ENCODE assay signal across 1 cellular context in the genomic region with DNA sequence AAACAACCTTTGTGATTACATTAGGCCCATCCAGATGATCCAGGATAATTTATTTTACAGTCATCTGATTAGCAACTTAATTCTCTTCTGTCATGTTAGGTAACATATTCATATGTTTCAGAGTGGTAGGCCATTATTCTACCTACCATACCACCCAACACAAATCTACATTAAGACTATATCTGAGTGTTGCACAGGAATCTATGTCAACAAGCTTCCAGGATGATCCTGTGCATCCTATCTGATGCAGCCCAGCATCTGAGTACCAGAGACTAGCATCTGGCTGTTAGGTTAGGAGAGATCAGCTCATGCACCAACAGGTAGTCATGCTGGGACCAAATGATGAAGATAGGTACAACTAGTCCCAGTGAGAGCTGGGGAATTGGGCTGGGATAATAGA.
TF ChIP-seq lines count a peak whose summit lies in the region.

No MANE protein-coding gene starts in this region.

TF ChIP-seq in GM23338, 12 proteins besides CTCF, POLR2A, EP300 and RAD21 (continued from another document):
- TF ChIP-seq, protein P1, sequence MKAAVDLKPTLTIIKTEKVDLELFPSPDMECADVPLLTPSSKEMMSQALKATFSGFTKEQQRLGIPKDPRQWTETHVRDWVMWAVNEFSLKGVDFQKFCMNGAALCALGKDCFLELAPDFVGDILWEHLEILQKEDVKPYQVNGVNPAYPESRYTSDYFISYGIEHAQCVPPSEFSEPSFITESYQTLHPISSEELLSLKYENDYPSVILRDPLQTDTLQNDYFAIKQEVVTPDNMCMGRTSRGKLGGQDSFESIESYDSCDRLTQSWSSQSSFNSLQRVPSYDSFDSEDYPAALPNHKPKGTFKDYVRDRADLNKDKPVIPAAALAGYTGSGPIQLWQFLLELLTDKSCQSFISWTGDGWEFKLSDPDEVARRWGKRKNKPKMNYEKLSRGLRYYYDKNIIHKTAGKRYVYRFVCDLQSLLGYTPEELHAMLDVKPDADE (IDR thresholded peaks at IDR 0.05) = no peak
- TF ChIP-seq POLR2AphosphoS5 (IDR thresholded peaks at IDR 0.05; ENCODE audit: low read depth) (no peak), NANOG (IDR thresholded peaks at IDR 0.05; ENCODE audit: borderline replicate concordance) (no peak), JUNB (IDR thresholded peaks at IDR 0.05; ENCODE audit: unreplicated experiment) (no peak), CREB1 (CRISPR knock-in tag; IDR thresholded peaks at IDR 0.05; ENCODE audit: low read depth) (no peak), ZNF331 (CRISPR knock-in tag; IDR thresholded peaks at IDR 0.05; ENCODE audit: low read depth) (no peak), EZH2 (IDR thresholded peaks at IDR 0.05; ENCODE audit: low read depth, unreplicated experiment) (no peak), ZNF114 (CRISPR knock-in tag; IDR thresholded peaks at IDR 0.05) (no peak), STAT1 (IDR thresholded peaks at IDR 0.05; ENCODE audit: unreplicated experiment) (no peak)
- TF ChIP-seq, protein P2, sequence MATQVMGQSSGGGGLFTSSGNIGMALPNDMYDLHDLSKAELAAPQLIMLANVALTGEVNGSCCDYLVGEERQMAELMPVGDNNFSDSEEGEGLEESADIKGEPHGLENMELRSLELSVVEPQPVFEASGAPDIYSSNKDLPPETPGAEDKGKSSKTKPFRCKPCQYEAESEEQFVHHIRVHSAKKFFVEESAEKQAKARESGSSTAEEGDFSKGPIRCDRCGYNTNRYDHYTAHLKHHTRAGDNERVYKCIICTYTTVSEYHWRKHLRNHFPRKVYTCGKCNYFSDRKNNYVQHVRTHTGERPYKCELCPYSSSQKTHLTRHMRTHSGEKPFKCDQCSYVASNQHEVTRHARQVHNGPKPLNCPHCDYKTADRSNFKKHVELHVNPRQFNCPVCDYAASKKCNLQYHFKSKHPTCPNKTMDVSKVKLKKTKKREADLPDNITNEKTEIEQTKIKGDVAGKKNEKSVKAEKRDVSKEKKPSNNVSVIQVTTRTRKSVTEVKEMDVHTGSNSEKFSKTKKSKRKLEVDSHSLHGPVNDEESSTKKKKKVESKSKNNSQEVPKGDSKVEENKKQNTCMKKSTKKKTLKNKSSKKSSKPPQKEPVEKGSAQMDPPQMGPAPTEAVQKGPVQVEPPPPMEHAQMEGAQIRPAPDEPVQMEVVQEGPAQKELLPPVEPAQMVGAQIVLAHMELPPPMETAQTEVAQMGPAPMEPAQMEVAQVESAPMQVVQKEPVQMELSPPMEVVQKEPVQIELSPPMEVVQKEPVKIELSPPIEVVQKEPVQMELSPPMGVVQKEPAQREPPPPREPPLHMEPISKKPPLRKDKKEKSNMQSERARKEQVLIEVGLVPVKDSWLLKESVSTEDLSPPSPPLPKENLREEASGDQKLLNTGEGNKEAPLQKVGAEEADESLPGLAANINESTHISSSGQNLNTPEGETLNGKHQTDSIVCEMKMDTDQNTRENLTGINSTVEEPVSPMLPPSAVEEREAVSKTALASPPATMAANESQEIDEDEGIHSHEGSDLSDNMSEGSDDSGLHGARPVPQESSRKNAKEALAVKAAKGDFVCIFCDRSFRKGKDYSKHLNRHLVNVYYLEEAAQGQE (IDR thresholded peaks at IDR 0.05; ENCODE audit: unreplicated experiment) = no peak
- TF ChIP-seq, protein P3, sequence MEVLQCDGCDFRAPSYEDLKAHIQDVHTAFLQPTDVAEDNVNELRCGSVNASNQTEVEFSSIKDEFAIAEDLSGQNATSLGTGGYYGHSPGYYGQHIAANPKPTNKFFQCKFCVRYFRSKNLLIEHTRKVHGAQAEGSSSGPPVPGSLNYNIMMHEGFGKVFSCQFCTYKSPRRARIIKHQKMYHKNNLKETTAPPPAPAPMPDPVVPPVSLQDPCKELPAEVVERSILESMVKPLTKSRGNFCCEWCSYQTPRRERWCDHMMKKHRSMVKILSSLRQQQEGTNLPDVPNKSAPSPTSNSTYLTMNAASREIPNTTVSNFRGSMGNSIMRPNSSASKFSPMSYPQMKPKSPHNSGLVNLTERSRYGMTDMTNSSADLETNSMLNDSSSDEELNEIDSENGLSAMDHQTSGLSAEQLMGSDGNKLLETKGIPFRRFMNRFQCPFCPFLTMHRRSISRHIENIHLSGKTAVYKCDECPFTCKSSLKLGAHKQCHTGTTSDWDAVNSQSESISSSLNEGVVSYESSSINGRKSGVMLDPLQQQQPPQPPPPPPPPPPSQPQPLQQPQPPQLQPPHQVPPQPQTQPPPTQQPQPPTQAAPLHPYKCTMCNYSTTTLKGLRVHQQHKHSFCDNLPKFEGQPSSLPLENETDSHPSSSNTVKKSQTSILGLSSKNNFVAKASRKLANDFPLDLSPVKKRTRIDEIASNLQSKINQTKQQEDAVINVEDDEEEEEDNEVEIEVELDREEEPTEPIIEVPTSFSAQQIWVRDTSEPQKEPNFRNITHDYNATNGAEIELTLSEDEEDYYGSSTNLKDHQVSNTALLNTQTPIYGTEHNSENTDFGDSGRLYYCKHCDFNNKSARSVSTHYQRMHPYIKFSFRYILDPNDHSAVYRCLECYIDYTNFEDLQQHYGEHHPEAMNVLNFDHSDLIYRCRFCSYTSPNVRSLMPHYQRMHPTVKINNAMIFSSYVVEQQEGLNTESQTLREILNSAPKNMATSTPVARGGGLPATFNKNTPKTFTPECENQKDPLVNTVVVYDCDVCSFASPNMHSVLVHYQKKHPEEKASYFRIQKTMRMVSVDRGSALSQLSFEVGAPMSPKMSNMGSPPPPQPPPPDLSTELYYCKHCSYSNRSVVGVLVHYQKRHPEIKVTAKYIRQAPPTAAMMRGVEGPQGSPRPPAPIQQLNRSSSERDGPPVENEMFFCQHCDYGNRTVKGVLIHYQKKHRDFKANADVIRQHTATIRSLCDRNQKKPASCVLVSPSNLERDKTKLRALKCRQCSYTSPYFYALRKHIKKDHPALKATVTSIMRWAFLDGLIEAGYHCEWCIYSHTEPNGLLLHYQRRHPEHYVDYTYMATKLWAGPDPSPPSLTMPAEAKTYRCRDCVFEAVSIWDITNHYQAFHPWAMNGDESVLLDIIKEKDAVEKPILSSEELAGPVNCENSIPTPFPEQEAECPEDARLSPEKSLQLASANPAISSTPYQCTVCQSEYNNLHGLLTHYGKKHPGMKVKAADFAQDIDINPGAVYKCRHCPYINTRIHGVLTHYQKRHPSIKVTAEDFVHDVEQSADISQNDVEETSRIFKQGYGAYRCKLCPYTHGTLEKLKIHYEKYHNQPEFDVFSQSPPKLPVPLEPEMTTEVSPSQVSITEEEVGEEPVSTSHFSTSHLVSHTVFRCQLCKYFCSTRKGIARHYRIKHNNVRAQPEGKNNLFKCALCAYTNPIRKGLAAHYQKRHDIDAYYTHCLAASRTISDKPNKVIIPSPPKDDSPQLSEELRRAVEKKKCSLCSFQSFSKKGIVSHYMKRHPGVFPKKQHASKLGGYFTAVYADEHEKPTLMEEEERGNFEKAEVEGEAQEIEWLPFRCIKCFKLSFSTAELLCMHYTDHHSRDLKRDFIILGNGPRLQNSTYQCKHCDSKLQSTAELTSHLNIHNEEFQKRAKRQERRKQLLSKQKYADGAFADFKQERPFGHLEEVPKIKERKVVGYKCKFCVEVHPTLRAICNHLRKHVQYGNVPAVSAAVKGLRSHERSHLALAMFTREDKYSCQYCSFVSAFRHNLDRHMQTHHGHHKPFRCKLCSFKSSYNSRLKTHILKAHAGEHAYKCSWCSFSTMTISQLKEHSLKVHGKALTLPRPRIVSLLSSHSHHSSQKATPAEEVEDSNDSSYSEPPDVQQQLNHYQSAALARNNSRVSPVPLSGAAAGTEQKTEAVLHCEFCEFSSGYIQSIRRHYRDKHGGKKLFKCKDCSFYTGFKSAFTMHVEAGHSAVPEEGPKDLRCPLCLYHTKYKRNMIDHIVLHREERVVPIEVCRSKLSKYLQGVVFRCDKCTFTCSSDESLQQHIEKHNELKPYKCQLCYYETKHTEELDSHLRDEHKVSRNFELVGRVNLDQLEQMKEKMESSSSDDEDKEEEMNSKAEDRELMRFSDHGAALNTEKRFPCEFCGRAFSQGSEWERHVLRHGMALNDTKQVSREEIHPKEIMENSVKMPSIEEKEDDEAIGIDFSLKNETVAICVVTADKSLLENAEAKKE (CRISPR knock-in tag; IDR thresholded peaks at IDR 0.05) = no peak
